ENCODE assay signal across 8 cellular contexts in genomic region chr16:28821874-28822519, GRCh38. TPM values are rescaled to one million over a fixed set of nuclear protein-coding genes. Genes with fewer than 3 reads are reported as not detected.
A peak's percentile ranks its signal among the peaks of the same experiment; 100 is the strongest.
DNase-seq lines count a peak whose midpoint lies in the region; ATAC-seq and TF ChIP-seq lines count a peak whose summit lies in the region.

No MANE protein-coding gene starts in this region.

- TF ChIP-seq EP300 in gastroesophageal sphincter (IDR thresholded peaks at IDR 0.05), result no peak

- H3K27ac ChIP-seq in gastroesophageal sphincter (peak overlapping the region; percentile 98 to 100 (median 100)), skin epidermis (peak overlapping the region in 20 of 21 experiments; percentile 95 to 100 (median 99))

- H3K4me1 ChIP-seq in gastroesophageal sphincter, result peaks cover 0 to 36% (median 12%) of the 10 kb centered on the region in 3 donors

- H3K4me3 ChIP-seq in gastroesophageal sphincter, result peak overlapping the region; percentile 98 to 100
- peak overlapping the region; percentile 63 to 100 (median 99) for H3K4me3 ChIP-seq in skin epidermis

- H3K27me3 Mint-ChIP-seq in T-helper 17 cell, result no peaks in the 10 kb centered on the region

- peaks cover 27% of the 10 kb centered on the region for H3K4me1 Mint-ChIP-seq in T-helper 17 cell

- ATAC-seq in T-helper 17 cell (no peak), gastroesophageal sphincter (no peak), GM21367 (IDR thresholded peaks at IDR 0.05; ENCODE audit: unreplicated experiment) (no peak), HG02884 (IDR thresholded peaks at IDR 0.05; ENCODE audit: unreplicated experiment) (no peak)

- H3K27me3 ChIP-seq in gastroesophageal sphincter, result no peaks in the 10 kb centered on the region

- no peak for TF ChIP-seq CTCF in gastroesophageal sphincter (IDR thresholded peaks at IDR 0.05)

- H3K36me3 ChIP-seq in gastroesophageal sphincter, result peaks cover 0 to 20% of the 10 kb centered on the region in 2 donors

- peak overlapping the region; percentile 98 for H3K27ac Mint-ChIP-seq in T-helper 17 cell

- H3K9me3 ChIP-seq in T-helper 17 cell (ENCODE audit: control insufficient read depth, low read length, poor library complexity, severe bottlenecking) (no peaks in the 10 kb centered on the region), gastroesophageal sphincter (no peaks in the 10 kb centered on the region)

- H3K36me3 Mint-ChIP-seq in T-helper 17 cell (ENCODE audit: low read depth), result peaks cover 3% of the 10 kb centered on the region

- WGBS in gastroesophageal sphincter (ENCODE audit: low coverage in 1 of 2), 2 donors, result 13 to 27% methylated on average over 10 to 13 of the region's 13 CpGs

- peak; percentile 40 for DNase-seq in DMS79 treated with DMSO at 0.1 percent for 48 hours (lab: John Stamatoyannopoulos, UW)
- no peak for DNase-seq in DMS79 (lab: John Stamatoyannopoulos, UW)
- no peak for DNase-seq in T-helper 17 cell
- DNase-seq in putamen (ENCODE audit: low spot score), result no peak

- TF ChIP-seq POLR2A in gastroesophageal sphincter (IDR thresholded peaks at IDR 0.05), result no peak

- peak overlapping the region; percentile 96 for H3K4me3 Mint-ChIP-seq in T-helper 17 cell

RNA-seq across cellular contexts. Expression of gene ATXN2L, which starts 0.8 kb away (rescaled TPM):
- total RNA-seq in T-helper 17 cell (100 to 1,000 TPM; 348 to 372 TPM), gastroesophageal sphincter (10 to 100 TPM; 44.4 to 65.1 (median 56.9) TPM)

RNA-seq across cellular contexts. Expression of gene TUFM, which starts 24.2 kb away (rescaled TPM):
- 100 to 1,000 TPM in 1 of 2 donors, 10 to 100 TPM in 1; 78.5 to 103 TPM for total RNA-seq in T-helper 17 cell
- 10 to 100 TPM; 72.2 to 91.9 (median 85.3) TPM for total RNA-seq in gastroesophageal sphincter

RNA-seq across cellular contexts. Expression of gene SH2B1, which starts 41.6 kb away (rescaled TPM):
- total RNA-seq in T-helper 17 cell, result 10 to 100 TPM; 69.1 to 77.7 TPM
- total RNA-seq in gastroesophageal sphincter, result 10 to 100 TPM; 23.6 to 51.0 (median 28.3) TPM

RNA-seq across cellular contexts. Expression of gene ATP2A1, which starts 56.3 kb away (rescaled TPM):
- total RNA-seq in T-helper 17 cell, result 1 to 10 TPM in 1 of 2 donors, under 1 TPM in 1; 0.75 to 1.7 TPM
- under 1 TPM in 1 of 4 donors, not detected in 3; 0.31 TPM for total RNA-seq in gastroesophageal sphincter

Comparison
In these comparisons a context has a peak if more than half of its experiments do, and no peak if none do; other contexts are left out.
1. RNA of gene ATXN2L, which starts 0.8 kb away (total RNA-seq): 348 to 372 TPM in T-helper 17 cell; 44.4 to 65.1 TPM in gastroesophageal sphincter; every median in the first group is over 4 times any median in the second.